In genomic region chr18:78738076-78738690, GRCh38 we compare ENCODE assay signal across 1 cellular context.
TF ChIP-seq lines count a peak whose summit lies in the region.

No MANE protein-coding gene starts in this region.

TF ChIP-seq in H1, 55 proteins besides CTCF, POLR2A, EP300 and RAD21:
- TF ChIP-seq SP2 (IDR thresholded peaks at IDR 0.05; ENCODE audit: low read length) (no peak), SP1 (IDR thresholded peaks at IDR 0.05; ENCODE audit: low read depth, low read length) (no peak), CHD2 (IDR thresholded peaks at IDR 0.05; ENCODE audit: low read length) (no peak), MAX (IDR thresholded peaks at IDR 0.05) (no peak), JUN (IDR thresholded peaks at IDR 0.05; ENCODE audit: low read depth, low read length) (no peak), NRF1 (IDR thresholded peaks at IDR 0.05; ENCODE audit: low read depth, low read length) (no peak), TCF12 (IDR thresholded peaks at IDR 0.05; ENCODE audit: low read depth, low read length) (no peak)
